ENCODE assay signal across 19 cellular contexts in the genomic region with DNA sequence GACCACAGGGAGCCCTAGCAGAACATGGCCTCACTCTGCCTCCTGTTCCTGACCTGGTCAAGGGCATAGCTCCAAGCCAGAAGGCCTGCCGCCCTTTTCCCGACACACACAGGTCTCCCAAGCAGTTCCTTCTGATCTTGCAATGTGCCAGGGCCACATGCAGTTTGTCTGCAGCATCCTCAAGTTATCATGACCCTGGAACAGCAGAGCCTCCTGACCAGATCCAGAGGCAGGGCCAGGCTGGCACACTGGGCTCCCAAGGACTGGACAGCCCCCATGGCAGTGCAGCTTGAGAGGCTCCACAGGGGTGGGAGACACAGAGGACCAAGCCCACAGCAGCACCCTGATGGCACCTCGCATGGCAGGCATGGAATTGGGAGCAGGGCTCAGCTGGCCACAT. TPM values are rescaled to one million over a fixed set of nuclear protein-coding genes. Genes with fewer than 3 reads are reported as not detected.
DNase-seq lines count a peak whose midpoint lies in the region; ATAC-seq and TF ChIP-seq lines count a peak whose summit lies in the region.
"Had no signal": no experiment of that assay in that cellular context is flagged by ENCODE, and none has a peak within 500 bp of the region (broad histone marks: within the 10 kb centered on the region; RNA-seq: fewer than 3 reads in every experiment).

No MANE protein-coding gene starts in this region.

- peak overlapping the region; percentile 94 for H3K23ac ChIP-seq in neuronal stem cell (ENCODE audit: low read depth, low read length, poor library complexity)

- no peak overlapping the region for H4K91ac ChIP-seq in neuronal stem cell (ENCODE audit: low read depth, low read length, poor library complexity)

- no peak overlapping the region for H3K4me3 ChIP-seq in WERI-Rb-1 (ENCODE audit: low read depth, low read length)
- no peak overlapping the region for H3K4me3 ChIP-seq in dorsolateral prefrontal cortex
- H3K4me3 ChIP-seq in neuronal stem cell (ENCODE audit: low read length in 2 of 2): no peak overlapping the region
- no peak overlapping the region for H3K4me3 ChIP-seq in Caco-2 (ENCODE audit: low read depth, low read length)
- H3K4me3 ChIP-seq: BLaER1 treated with 17β-estradiol and CSF1 and Interleukin-3, amounts not matched to agents 10 nM and 100 nM; GM23338 had no signal

- WGBS in neuronal stem cell (ENCODE audit: extremely low coverage in 2 of 2, insufficient read length in 2 of 2, insufficient replicate concordance in 1 of 2), 2 donors: no CpG with 5 or more reads among the region's 3 CpGs

- H3K4me1 Mint-ChIP-seq in Caco-2 (ENCODE audit: low read depth, unreplicated experiment): no peaks in the 10 kb centered on the region
- H3K4me1 Mint-ChIP-seq: B cell; CD14-positive monocyte; CD8-positive, alpha-beta memory T cell; GM23338 had no signal

- peak overlapping the region; percentile 45 for H3K18ac ChIP-seq in neuronal stem cell (ENCODE audit: low read length)

- no peak overlapping the region for H3K4me2 ChIP-seq in neuronal stem cell (ENCODE audit: insufficient read depth, low read length, poor library complexity, severe bottlenecking)
- H3K4me2 ChIP-seq: GM23338 had no signal

- TF ChIP-seq CTCF in WERI-Rb-1 (IDR thresholded peaks at IDR 0.05; ENCODE audit: low read depth, low read length) (no peak), dorsolateral prefrontal cortex (IDR thresholded peaks at IDR 0.05 in 54 of 56, conservative IDR thresholded peaks at IDR 0.05 in 2 of 56; ENCODE audit: low read depth in 1 of 56, partially characterized antibody in 56 of 56) (no peak), Caco-2 (IDR thresholded peaks at IDR 0.05; ENCODE audit: insufficient read depth in 1 of 2, low read depth in 1 of 2, low read length in 1 of 2, severe bottlenecking in 1 of 2, unreplicated experiment in 1 of 2) (no peak)

- no peaks in the 10 kb centered on the region for H3K27me3 ChIP-seq in WERI-Rb-1 (ENCODE audit: insufficient read depth, low read depth, severe bottlenecking)
- no peaks in the 10 kb centered on the region for H3K27me3 ChIP-seq in dorsolateral prefrontal cortex
- no peaks in the 10 kb centered on the region for H3K27me3 ChIP-seq in neuronal stem cell (ENCODE audit: control insufficient read depth in 3 of 3, insufficient read depth in 3 of 3, low read depth in 1 of 3, low read length in 3 of 3)
- no peaks in the 10 kb centered on the region for H3K27me3 ChIP-seq in Caco-2 (replicated peaks; ENCODE audit: control insufficient read depth, insufficient read depth, low read length)
- H3K27me3 ChIP-seq: BLaER1 treated with 17β-estradiol and CSF1 and Interleukin-3, amounts not matched to agents 10 nM and 100 nM had no signal

- no peak overlapping the region for H2AFZ ChIP-seq in neuronal stem cell (ENCODE audit: low read length)
- H2AFZ ChIP-seq: GM23338 had no signal

- H3K27ac Mint-ChIP-seq in Caco-2 (ENCODE audit: unreplicated experiment): no peak overlapping the region
- H3K27ac Mint-ChIP-seq: B cell; CD14-positive monocyte; CD4-positive, alpha-beta T cell; GM23338 had no signal

- H3K9me3 ChIP-seq in WERI-Rb-1 (ENCODE audit: severe bottlenecking) (no peaks in the 10 kb centered on the region), neuronal stem cell (replicated peaks in 1 of 2; ENCODE audit: control insufficient read depth in 2 of 2, insufficient read depth in 1 of 2, low read depth in 1 of 2, low read length in 2 of 2) (no peaks in the 10 kb centered on the region), Caco-2 (no peaks in the 10 kb centered on the region)
- H3K9me3 ChIP-seq: BLaER1 treated with 17β-estradiol and CSF1 and Interleukin-3, amounts not matched to agents 10 nM and 100 nM had no signal

- no peak overlapping the region for H2BK120ac ChIP-seq in neuronal stem cell (ENCODE audit: low read depth, low read length)

- DNase-seq in WERI-Rb-1: no peak
- DNase-seq in dorsolateral prefrontal cortex: no peak
- no peak for DNase-seq in neuronal stem cell (ENCODE audit: low spot score)
- no peak for DNase-seq in Caco-2
- DNase-seq in SKM-1 (lab: John Stamatoyannopoulos, UW; ENCODE audit: unreplicated experiment): no peak
- no peak for DNase-seq in central memory CD4-positive, alpha-beta T cell
- DNase-seq: CD4-positive, alpha-beta T cell; CD8-positive, alpha-beta memory T cell; DMS153; DND-41; H7; HCEC 1CT had no signal

- peaks cover 9% of the 10 kb centered on the region for H3K79me1 ChIP-seq in neuronal stem cell (ENCODE audit: low read depth, low read length)

- no TSS peak for BruUV-seq in Caco-2 (replicated peaks; lab: Mats Ljungman, UMichigan)

- H3K4ac ChIP-seq in neuronal stem cell (ENCODE audit: low read length): no peak overlapping the region

- H3K27me3 Mint-ChIP-seq in Caco-2 (ENCODE audit: insufficient read depth, unreplicated experiment): no peaks in the 10 kb centered on the region
- H3K27me3 Mint-ChIP-seq: B cell; CD4-positive, alpha-beta T cell had no signal

- CTCF ChIA-PET in Caco-2 (lab: Charles Lee): no interaction called here

- H3K9me3 Mint-ChIP-seq in Caco-2 (ENCODE audit: unreplicated experiment): no peaks in the 10 kb centered on the region
- H3K9me3 Mint-ChIP-seq: CD4-positive, alpha-beta T cell; CD8-positive, alpha-beta memory T cell; GM23338 had no signal

- no peak overlapping the region for H4K8ac ChIP-seq in neuronal stem cell (ENCODE audit: low read depth, low read length)

- no peaks in the 10 kb centered on the region for H3K36me3 Mint-ChIP-seq in Caco-2 (ENCODE audit: insufficient read depth, unreplicated experiment)
- H3K36me3 Mint-ChIP-seq: CD14-positive monocyte; CD8-positive, alpha-beta memory T cell had no signal

- H3K9ac ChIP-seq in neuronal stem cell (ENCODE audit: low read depth, low read length, poor library complexity): peak overlapping the region; percentile 30
- H3K9ac ChIP-seq: BLaER1 treated with 17β-estradiol and CSF1 and Interleukin-3, amounts not matched to agents 10 nM and 100 nM had no signal

- POLR2A ChIA-PET in Caco-2 (lab: Charles Lee): no interaction called here

- H3K36me3 ChIP-seq in WERI-Rb-1 (peaks cover 65% of the 10 kb centered on the region), neuronal stem cell (replicated peaks in 1 of 2; ENCODE audit: control insufficient read depth in 2 of 2, insufficient read depth in 2 of 2, low read length in 2 of 2) (peaks cover 6 to 18% of the 10 kb centered on the region in 2 donors), Caco-2 (ENCODE audit: control insufficient read depth, insufficient read depth, low read length) (no peaks in the 10 kb centered on the region)

- no peak overlapping the region for H2BK15ac ChIP-seq in neuronal stem cell (ENCODE audit: low read length)

- H3K14ac ChIP-seq in neuronal stem cell (ENCODE audit: low read length): peak overlapping the region; percentile 63

- peak overlapping the region; percentile 92 for H3K27ac ChIP-seq in WERI-Rb-1
- H3K27ac ChIP-seq in dorsolateral prefrontal cortex: peak overlapping the region in 53 of 59 donors; percentile 5 to 100 (median 82)
- H3K27ac ChIP-seq in neuronal stem cell (replicated peaks; ENCODE audit: low read length): no peak overlapping the region
- peak overlapping the region; percentile 85 for H3K27ac ChIP-seq in temporal lobe (ENCODE audit: low read depth, low read length)
- H3K27ac ChIP-seq: BLaER1 treated with 17β-estradiol and CSF1 and Interleukin-3, amounts not matched to agents 10 nM and 100 nM had no signal

- no peak overlapping the region for H2AK5ac ChIP-seq in neuronal stem cell (ENCODE audit: low read depth, low read length)

- no peak overlapping the region for H3K4me3 Mint-ChIP-seq in Caco-2 (ENCODE audit: unreplicated experiment)
- H3K4me3 Mint-ChIP-seq: B cell; CD14-positive monocyte; CD4-positive, alpha-beta T cell; CD8-positive, alpha-beta memory T cell; GM23338 had no signal

- intact Hi-C loops in dorsolateral prefrontal cortex (cut with DNase I): no loop called here
- intact Hi-C loops in Caco-2 (cut with micrococcal nuclease; ENCODE audit: unreplicated experiment): loop anchor here (10.0 kb wide), 1 partner anchor 257 kb away; no protein-coding TSS in a partner anchor

- no peak for ATAC-seq in GM18502 (IDR thresholded peaks at IDR 0.05; ENCODE audit: poor library complexity, unreplicated experiment)
- ATAC-seq: GM23338 had no signal

- H2BK12ac ChIP-seq in neuronal stem cell (ENCODE audit: low read length): no peak overlapping the region

- H2BK5ac ChIP-seq in neuronal stem cell (ENCODE audit: low read length): no peak overlapping the region

- peaks cover 0 to 3% of the 10 kb centered on the region in 2 donors for H3K4me1 ChIP-seq in neuronal stem cell (ENCODE audit: control insufficient read depth in 2 of 2, insufficient read depth in 1 of 2, low read depth in 1 of 2, low read length in 2 of 2)
- no peaks in the 10 kb centered on the region for H3K4me1 ChIP-seq in Caco-2

RNA-seq across cellular contexts. Expression of a gene that starts 31.2 kb away (rescaled TPM):
- 100 to 1,000 TPM in 10 of 120 experiments, 10 to 100 TPM in 110; 66.2 to 113 (median 85.3) TPM for total RNA-seq in dorsolateral prefrontal cortex
- polyA plus RNA-seq in neuronal stem cell (2013, experiment 1 of 2): 36.9 TPM
- polyA plus RNA-seq in neuronal stem cell (2013, experiment 2 of 2): 37.0 TPM
- total RNA-seq in temporal lobe: 124 TPM
- total RNA-seq in Caco-2 (2022): 0.48 and 0.95 TPM in 2 replicates

RNA-seq across cellular contexts. Expression of a gene that starts 40.3 kb away (rescaled TPM):
- total RNA-seq in dorsolateral prefrontal cortex: 10 to 100 TPM in 84 of 120 experiments, 1 to 10 TPM in 36; 3.0 to 22.3 (median 11.9) TPM
- polyA plus RNA-seq in neuronal stem cell (2013, experiment 1 of 2): 2.0 TPM
- 2.2 TPM for polyA plus RNA-seq in neuronal stem cell (2013, experiment 2 of 2)
- 2.7 TPM for total RNA-seq in temporal lobe
- total RNA-seq in Caco-2 (2022): 0.68 and 1.2 TPM in 2 replicates
- total RNA-seq: A172; B cell; CD8-positive, alpha-beta memory T cell; GM23338; H7 had no signal
- polyA plus RNA-seq: CD14-positive monocyte had no signal

RNA-seq across cellular contexts. Expression of a gene that starts 43.8 kb away (rescaled TPM):
- 10 to 100 TPM in 101 of 120 experiments, 1 to 10 TPM in 19; 7.2 to 20.6 (median 12.3) TPM for total RNA-seq in dorsolateral prefrontal cortex
- 4.5 TPM for polyA plus RNA-seq in neuronal stem cell (2013, experiment 1 of 2)
- polyA plus RNA-seq in neuronal stem cell (2013, experiment 2 of 2): 4.5 TPM
- total RNA-seq in temporal lobe: 4.9 TPM
- total RNA-seq in Caco-2 (2022): 0.52 and 0.97 TPM in 2 replicates

Comparison
In these comparisons a context has a peak if more than half of its experiments do, and no peak if none do; other contexts are left out.
1. RNA of a gene that starts 31.2 kb away (total RNA-seq): 124 TPM in temporal lobe (single experiment) and 66.2 to 113 TPM in dorsolateral prefrontal cortex; 0.48 to 0.95 TPM in Caco-2; every median in the first group is over 10 times any median in the second.